10 cellular contexts compared by ENCODE assay signal in the genomic region with DNA sequence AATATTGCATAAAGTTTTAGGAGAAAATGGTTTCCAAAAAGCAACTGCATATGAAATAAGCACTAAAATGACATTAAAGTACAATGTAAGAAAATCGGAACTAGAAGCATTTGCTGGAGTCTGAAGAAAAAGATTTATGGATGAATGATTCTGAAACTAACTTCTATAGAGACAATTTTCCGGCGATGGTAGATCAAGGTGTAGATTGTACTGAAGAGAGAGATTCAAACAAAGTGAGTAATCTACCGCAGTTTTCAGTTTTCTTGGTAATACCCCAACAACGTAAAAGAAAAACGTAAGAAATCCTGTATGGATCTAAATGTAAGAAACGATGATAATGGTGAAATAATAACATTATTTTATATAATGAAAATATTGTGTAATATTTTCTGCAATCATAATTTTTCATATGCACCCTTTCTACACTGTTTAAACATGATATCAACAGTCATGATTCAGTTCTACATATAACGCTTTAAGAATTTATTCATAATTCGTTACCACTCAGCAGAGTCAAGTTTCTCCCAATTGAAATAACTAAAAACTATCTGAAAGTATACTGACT. TPM values are rescaled to one million over a fixed set of nuclear protein-coding genes. Genes with fewer than 3 reads are reported as not detected.
A peak's percentile ranks its signal among the peaks of the same experiment; 100 is the strongest.
DNase-seq lines count a peak whose midpoint lies in the region; ATAC-seq and TF ChIP-seq lines count a peak whose summit lies in the region.
"Had no signal": no experiment of that assay in that cellular context is flagged by ENCODE, and none has a peak within 500 bp of the region (broad histone marks: within the 10 kb centered on the region; RNA-seq: fewer than 3 reads in every experiment).

No MANE protein-coding gene starts in this region.

- H3K23ac ChIP-seq in neuronal stem cell (ENCODE audit: low read depth, low read length, poor library complexity): no peak overlapping the region

- no peak overlapping the region for H4K91ac ChIP-seq in neuronal stem cell (ENCODE audit: low read depth, low read length, poor library complexity)

- H3K27me3 ChIP-seq in CD8-positive, alpha-beta T cell (ENCODE audit: insufficient read depth, low read length): no peaks in the 10 kb centered on the region
- H3K27me3 ChIP-seq in neuronal stem cell (ENCODE audit: control insufficient read depth in 3 of 3, insufficient read depth in 3 of 3, low read depth in 1 of 3, low read length in 3 of 3) (peaks cover 0 to 2% (median 0%) of the 10 kb centered on the region in 3 experiments), Peyer's patch (no peaks in the 10 kb centered on the region)
- H3K27me3 ChIP-seq: tibial nerve had no signal

- H3K4me1 Mint-ChIP-seq in CD8-positive, alpha-beta T cell (ENCODE audit: low read depth): peaks cover 22% of the 10 kb centered on the region
- peaks cover 15% of the 10 kb centered on the region for H3K4me1 Mint-ChIP-seq in chondrocyte (ENCODE audit: low read depth)

- DNase-seq in CD8-positive, alpha-beta T cell: no peak
- DNase-seq in NB4 (ENCODE audit: low read depth) (no peak), chondrocyte (ENCODE audit: low spot score) (no peak), NCI-H1436 treated with DMSO at 0.1 percent for 48 hours (lab: John Stamatoyannopoulos, UW) (no peak), neuronal stem cell (ENCODE audit: low spot score) (no peak), Peyer's patch (no peak)
- DNase-seq: dermis blood vessel endothelial cell, NCI-H526 had no signal

- H3K4me3 ChIP-seq in CD8-positive, alpha-beta T cell (ENCODE audit: low read depth, low read length): no peak overlapping the region
- H3K4me3 ChIP-seq in NB4 (ENCODE audit: low read depth, low read length) (peak overlapping the region; percentile 70), neuronal stem cell (ENCODE audit: low read length in 2 of 2) (no peak overlapping the region), Peyer's patch (no peak overlapping the region)
- H3K4me3 ChIP-seq: prostate gland had no signal

- H2AK5ac ChIP-seq in neuronal stem cell (ENCODE audit: low read depth, low read length): no peak overlapping the region

- no peak overlapping the region for H3K9ac ChIP-seq in neuronal stem cell (ENCODE audit: low read depth, low read length, poor library complexity)

- H3K4me3 Mint-ChIP-seq in CD8-positive, alpha-beta T cell: peak overlapping the region; percentile 82
- peak overlapping the region; percentile 71 for H3K4me3 Mint-ChIP-seq in chondrocyte (ENCODE audit: unreplicated experiment)

- no peaks in the 10 kb centered on the region for H3K27me3 Mint-ChIP-seq in CD8-positive, alpha-beta T cell (ENCODE audit: low read depth)
- no peaks in the 10 kb centered on the region for H3K27me3 Mint-ChIP-seq in chondrocyte (ENCODE audit: low read depth)

- WGBS in neuronal stem cell (ENCODE audit: extremely low coverage in 2 of 2, insufficient read length in 2 of 2, insufficient replicate concordance in 1 of 2), 2 donors: no CpG with 5 or more reads among the region's 9 CpGs

- no peak overlapping the region for H2AFZ ChIP-seq in neuronal stem cell (ENCODE audit: low read length)

- no peak overlapping the region for H2BK120ac ChIP-seq in neuronal stem cell (ENCODE audit: low read depth, low read length)

- H3K9me3 Mint-ChIP-seq in CD8-positive, alpha-beta T cell: no peaks in the 10 kb centered on the region
- H3K9me3 Mint-ChIP-seq in chondrocyte (ENCODE audit: low read depth): peaks cover 9% of the 10 kb centered on the region

- no peak for ATAC-seq in CD8-positive, alpha-beta T cell

- CTCF ChIA-PET in CD8-positive, alpha-beta T cell (lab: Charles Lee): interaction anchor here (1.1 kb wide), 1 partner anchor 37 kb away, joined by 3 read pairs; no protein-coding TSS in a partner anchor

- H3K27ac Mint-ChIP-seq in CD8-positive, alpha-beta T cell: no peak overlapping the region
- no peak overlapping the region for H3K27ac Mint-ChIP-seq in chondrocyte (ENCODE audit: unreplicated experiment)

- H3K36me3 ChIP-seq in CD8-positive, alpha-beta T cell (ENCODE audit: insufficient read depth, low read length): no peaks in the 10 kb centered on the region
- H3K36me3 ChIP-seq in neuronal stem cell (replicated peaks in 1 of 2; ENCODE audit: control insufficient read depth in 2 of 2, insufficient read depth in 2 of 2, low read length in 2 of 2) (peaks cover 0 to 4% of the 10 kb centered on the region in 2 donors), Peyer's patch (no peaks in the 10 kb centered on the region)
- H3K36me3 ChIP-seq: prostate gland had no signal

- no peak overlapping the region for H3K14ac ChIP-seq in neuronal stem cell (ENCODE audit: low read length)

- TF ChIP-seq POLR2A in NB4 (IDR thresholded peaks at IDR 0.05; ENCODE audit: extremely low read depth, insufficient read length) (no peak), Peyer's patch (IDR thresholded peaks at IDR 0.05) (no peak)

- H3K79me1 ChIP-seq in neuronal stem cell (ENCODE audit: low read depth, low read length): peaks cover 8% of the 10 kb centered on the region

- no peak overlapping the region for H2BK5ac ChIP-seq in neuronal stem cell (ENCODE audit: low read length)

- H2BK15ac ChIP-seq in neuronal stem cell (ENCODE audit: low read length): no peak overlapping the region

- H3K36me3 Mint-ChIP-seq in CD8-positive, alpha-beta T cell: peaks cover 3% of the 10 kb centered on the region
- peaks cover 2% of the 10 kb centered on the region for H3K36me3 Mint-ChIP-seq in chondrocyte (ENCODE audit: low read depth)

- H3K27ac ChIP-seq in CD8-positive, alpha-beta T cell (ENCODE audit: low read depth, low read length): no peak overlapping the region
- H3K27ac ChIP-seq in neuronal stem cell (replicated peaks; ENCODE audit: low read length) (no peak overlapping the region), Peyer's patch (no peak overlapping the region)
- H3K27ac ChIP-seq: prostate gland had no signal

- H3K9me3 ChIP-seq in CD8-positive, alpha-beta T cell (ENCODE audit: low read length): no peaks in the 10 kb centered on the region
- H3K9me3 ChIP-seq in neuronal stem cell (replicated peaks in 1 of 2; ENCODE audit: control insufficient read depth in 2 of 2, insufficient read depth in 1 of 2, low read depth in 1 of 2, low read length in 2 of 2) (peaks cover 14 to 21% of the 10 kb centered on the region in 2 donors), Peyer's patch (no peaks in the 10 kb centered on the region)
- H3K9me3 ChIP-seq: prostate gland, tibial nerve had no signal

- H2BK12ac ChIP-seq in neuronal stem cell (ENCODE audit: low read length): no peak overlapping the region

- TF ChIP-seq CTCF in CD8-positive, alpha-beta T cell (IDR thresholded peaks at IDR 0.05): no peak
- TF ChIP-seq CTCF in NB4 (IDR thresholded peaks at IDR 0.05; ENCODE audit: low read depth, low read length) (no peak), chondrocyte (IDR thresholded peaks at IDR 0.05) (no peak), Peyer's patch (IDR thresholded peaks at IDR 0.05) (no peak)

- no peak overlapping the region for H4K8ac ChIP-seq in neuronal stem cell (ENCODE audit: low read depth, low read length)

- H3K18ac ChIP-seq in neuronal stem cell (ENCODE audit: low read length): no peak overlapping the region

- intact Hi-C loops in CD8-positive, alpha-beta T cell (cut with DNase I, micrococcal nuclease): loop anchor here (1.0 to 10.0 kb wide), 5 partner anchors 15 to 1087 kb away; partner anchors contain the start of genes TRMU (in 2 of the 2) and NUP50 (in 1 of the 2)

- no peak overlapping the region for H3K4ac ChIP-seq in neuronal stem cell (ENCODE audit: low read length)

- no peak overlapping the region for H3K4me2 ChIP-seq in neuronal stem cell (ENCODE audit: insufficient read depth, low read length, poor library complexity, severe bottlenecking)

- POLR2A ChIA-PET in CD8-positive, alpha-beta T cell (lab: Charles Lee): interaction anchor here (0.7 kb wide), 1 partner anchor 44 kb away, joined by 3 read pairs; no protein-coding TSS in a partner anchor

- peaks cover 21% of the 10 kb centered on the region for H3K4me1 ChIP-seq in CD8-positive, alpha-beta T cell (ENCODE audit: insufficient read depth, low read length)
- H3K4me1 ChIP-seq in neuronal stem cell (ENCODE audit: control insufficient read depth in 2 of 2, insufficient read depth in 1 of 2, low read depth in 1 of 2, low read length in 2 of 2) (peaks cover 0 to 6% of the 10 kb centered on the region in 2 donors), Peyer's patch (peaks cover 0 to 17% (median 5%) of the 10 kb centered on the region in 4 donors)
- H3K4me1 ChIP-seq: prostate gland had no signal

RNA-seq across cellular contexts. Expression of gene CDPF1, which starts 1.8 kb away (rescaled TPM):
- total RNA-seq in CD8-positive, alpha-beta T cell: 1 to 10 TPM in 1 of 2 experiments, under 1 TPM in 1; 0.81 to 1.0 TPM
- total RNA-seq in chondrocyte: 7.7 to 11.2 TPM (median 9.9 TPM) in 3 replicates
- 14.0 TPM for polyA plus RNA-seq in neuronal stem cell (2013, experiment 1 of 2)
- polyA plus RNA-seq in neuronal stem cell (2013, experiment 2 of 2): 13.2 TPM
- 10 to 100 TPM in 3 of 4 donors, 1 to 10 TPM in 1; 7.0 to 23.9 (median 12.1) TPM for total RNA-seq in Peyer's patch

RNA-seq across cellular contexts. Expression of gene PKDREJ, which starts 11.2 kb away (rescaled TPM):
- total RNA-seq in CD8-positive, alpha-beta T cell: not detected
- total RNA-seq in chondrocyte (0.05 to 0.08 TPM (median 0.07 TPM) in 3 replicates), Peyer's patch (1 to 10 TPM in 1 of 4 donors, under 1 TPM in 2, not detected in 1; 0.13 to 1.3 (median 0.35) TPM)
- not detected for polyA plus RNA-seq in neuronal stem cell (2013, experiment 1 of 2)
- not detected for polyA plus RNA-seq in neuronal stem cell (2013, experiment 2 of 2)
- total RNA-seq: dermis blood vessel endothelial cell had no signal

RNA-seq across cellular contexts. Expression of gene TTC38, which starts 15.9 kb away (rescaled TPM):
- 1 to 10 TPM; 5.9 to 7.9 TPM for total RNA-seq in CD8-positive, alpha-beta T cell
- total RNA-seq in chondrocyte (13.8 to 19.6 TPM (median 16.5 TPM) in 3 replicates), Peyer's patch (100 to 1,000 TPM; 173 to 606 (median 587) TPM)
- 13.9 TPM for polyA plus RNA-seq in neuronal stem cell (2013, experiment 1 of 2)
- polyA plus RNA-seq in neuronal stem cell (2013, experiment 2 of 2): 11.4 TPM

RNA-seq across cellular contexts. Expression of gene GTSE1, which starts 44.8 kb away (rescaled TPM):
- under 1 TPM; 0.19 to 0.30 TPM for total RNA-seq in CD8-positive, alpha-beta T cell
- total RNA-seq in chondrocyte: 7.2 to 8.2 TPM (median 7.3 TPM) in 3 replicates
- 50.8 TPM for polyA plus RNA-seq in neuronal stem cell (2013, experiment 1 of 2)
- polyA plus RNA-seq in neuronal stem cell (2013, experiment 2 of 2): 52.2 TPM
- total RNA-seq in Peyer's patch: 10 to 100 TPM in 1 of 4 donors, 1 to 10 TPM in 3; 2.3 to 14.9 (median 5.9) TPM
